ENCODE assay signal across 8 cellular contexts in genomic region chr1:185044387-185044786, GRCh38. TPM values are rescaled to one million over a fixed set of nuclear protein-coding genes. Genes with fewer than 3 reads are reported as not detected.
A peak's percentile ranks its signal among the peaks of the same experiment; 100 is the strongest.
DNase-seq lines count a peak whose midpoint lies in the region; ATAC-seq and TF ChIP-seq lines count a peak whose summit lies in the region.

No MANE protein-coding gene starts in this region.

- TF ChIP-seq EP300 in stomach (IDR thresholded peaks at IDR 0.05): no peak

- CTCF ChIA-PET in GM10248 (lab: Yijun Ruan, JAX): interaction anchor here (1.0 to 4.0 kb wide), 9 partner anchors 9 to 236 kb away, joined by 3 to 17 read pairs (median 4); no protein-coding TSS in a partner anchor

- H3K36me3 ChIP-seq in stomach: no peaks in the 10 kb centered on the region

- 63 to 76% (median 70%) methylated on average over 8 of the region's 8 CpGs for WGBS in stomach, 5 donors

- peaks cover 18% of the 10 kb centered on the region for H3K27me3 Mint-ChIP-seq in activated CD4-positive, alpha-beta T cell treated with anti-CD3 and anti-CD28 coated beads, Interleukin-2, amount 10 ng/mL, durations not matched to agents 24 days and 14 days
- peaks cover 17% of the 10 kb centered on the region for H3K27me3 Mint-ChIP-seq in activated T-helper 1 cell treated with anti-CD3 and anti-CD28 coated beads, Interleukin-12 subunit alpha, Interleukin-12 subunit beta, Interleukin-2, Interleukin-4 antibody, amounts not matched to agents 30 ng/mL and 10 ng/mL and 1 ng/mL, durations not matched to agents 14 hours and 24 hours and 36 hours (ENCODE audit: insufficient read depth)
- H3K27me3 Mint-ChIP-seq in immature natural killer cell (ENCODE audit: low read depth in 3 of 3): peaks cover 0 to 11% (median 5%) of the 10 kb centered on the region in 3 donors

- intact Hi-C loops in activated CD4-positive, alpha-beta T cell treated with anti-CD3 and anti-CD28 coated beads, Interleukin-2, amount 10 ng/mL, durations not matched to agents 24 days and 14 days (cut with micrococcal nuclease): loop anchor here (2.0 to 10.0 kb wide), 4 partner anchors 178 to 1410 kb away; partner anchors contain the start of genes ARPC5 and EDEM3
- intact Hi-C loops in activated T-helper 1 cell treated with anti-CD3 and anti-CD28 coated beads, Interleukin-12 subunit alpha, Interleukin-12 subunit beta, Interleukin-2, Interleukin-4 antibody, amounts not matched to agents 30 ng/mL and 10 ng/mL and 1 ng/mL, durations not matched to agents 14 hours and 24 hours and 36 hours (cut with micrococcal nuclease): loop anchor here (2.0 to 10.0 kb wide), 4 partner anchors 72 to 1410 kb away; partner anchors contain the start of gene ARPC5
- intact Hi-C loops in stomach (cut with DNase I; ENCODE audit: low total_unique reads): no loop called here

- POLR2A ChIA-PET in GM10248 (lab: Yijun Ruan, JAX): no interaction called here

- no peaks in the 10 kb centered on the region for H3K36me3 Mint-ChIP-seq in activated CD4-positive, alpha-beta T cell treated with anti-CD3 and anti-CD28 coated beads, Interleukin-2, amount 10 ng/mL, durations not matched to agents 24 days and 14 days (ENCODE audit: low read depth)
- H3K36me3 Mint-ChIP-seq in activated T-helper 1 cell treated with anti-CD3 and anti-CD28 coated beads, Interleukin-12 subunit alpha, Interleukin-12 subunit beta, Interleukin-2, Interleukin-4 antibody, amounts not matched to agents 30 ng/mL and 10 ng/mL and 1 ng/mL, durations not matched to agents 14 hours and 24 hours and 36 hours (ENCODE audit: low read depth): peaks cover 1% of the 10 kb centered on the region
- no peaks in the 10 kb centered on the region for H3K36me3 Mint-ChIP-seq in immature natural killer cell

- H3K27ac Mint-ChIP-seq in activated CD4-positive, alpha-beta T cell treated with anti-CD3 and anti-CD28 coated beads, Interleukin-2, amount 10 ng/mL, durations not matched to agents 24 days and 14 days: peak overlapping the region; percentile 91
- H3K27ac Mint-ChIP-seq in activated T-helper 1 cell treated with anti-CD3 and anti-CD28 coated beads, Interleukin-12 subunit alpha, Interleukin-12 subunit beta, Interleukin-2, Interleukin-4 antibody, amounts not matched to agents 30 ng/mL and 10 ng/mL and 1 ng/mL, durations not matched to agents 14 hours and 24 hours and 36 hours: no peak overlapping the region
- H3K27ac Mint-ChIP-seq in immature natural killer cell: peak overlapping the region; percentile 73 to 95 (median 94)

- no peaks in the 10 kb centered on the region for H3K27me3 ChIP-seq in stomach

- H3K9me3 ChIP-seq in stomach: no peaks in the 10 kb centered on the region

- peak overlapping the region in 1 of 4 donors; percentile 85 for H3K4me3 ChIP-seq in stomach

- H3K4me1 Mint-ChIP-seq in activated CD4-positive, alpha-beta T cell treated with anti-CD3 and anti-CD28 coated beads, Interleukin-2, amount 10 ng/mL, durations not matched to agents 24 days and 14 days: peaks cover 26% of the 10 kb centered on the region
- peaks cover 29% of the 10 kb centered on the region for H3K4me1 Mint-ChIP-seq in activated T-helper 1 cell treated with anti-CD3 and anti-CD28 coated beads, Interleukin-12 subunit alpha, Interleukin-12 subunit beta, Interleukin-2, Interleukin-4 antibody, amounts not matched to agents 30 ng/mL and 10 ng/mL and 1 ng/mL, durations not matched to agents 14 hours and 24 hours and 36 hours (ENCODE audit: low read depth)
- peaks cover 31 to 45% of the 10 kb centered on the region in 2 donors for H3K4me1 Mint-ChIP-seq in immature natural killer cell

- no peak for TF ChIP-seq POLR2A in stomach (IDR thresholded peaks at IDR 0.05)

- peaks cover 8 to 29% (median 24%) of the 10 kb centered on the region in 4 donors for H3K4me1 ChIP-seq in stomach

- no peak for DNase-seq in activated CD4-positive, alpha-beta T cell treated with anti-CD3 and anti-CD28 coated beads, Interleukin-2, amount 10 ng/mL, durations not matched to agents 24 days and 14 days
- no peak for DNase-seq in activated CD4-positive, alpha-beta T cell treated with anti-CD3 and anti-CD28 coated beads, Interleukin-2, amount 50 U/mL, for 1 hour
- no peak for DNase-seq in activated T-helper 1 cell treated with anti-CD3 and anti-CD28 coated beads, Interleukin-12 subunit alpha, Interleukin-12 subunit beta, Interleukin-2, Interleukin-4 antibody, amounts not matched to agents 30 ng/mL and 10 ng/mL and 1 ng/mL, durations not matched to agents 14 hours and 24 hours and 36 hours (ENCODE audit: low spot score)
- no peak for DNase-seq in immature natural killer cell
- no peak for DNase-seq in stomach
- DNase-seq in SW 1271 (lab: John Stamatoyannopoulos, UW): no peak
- DNase-seq in GM10248 (ENCODE audit: extremely low spot score): no peak

- TF ChIP-seq CTCF in stomach (IDR thresholded peaks at IDR 0.05) (no peak), GM10248 (IDR thresholded peaks at IDR 0.05; ENCODE audit: control extremely low read depth, extremely low read depth, low read depth, missing control alignments) (no peak)

- peak overlapping the region in 4 of 5 donors; percentile 42 to 93 (median 90) for H3K27ac ChIP-seq in stomach

- ATAC-seq in GM21529 (IDR thresholded peaks at IDR 0.05; ENCODE audit: unreplicated experiment): no peak

- peak overlapping the region; percentile 93 for H3K4me3 Mint-ChIP-seq in activated CD4-positive, alpha-beta T cell treated with anti-CD3 and anti-CD28 coated beads, Interleukin-2, amount 10 ng/mL, durations not matched to agents 24 days and 14 days
- peak overlapping the region; percentile 89 for H3K4me3 Mint-ChIP-seq in activated T-helper 1 cell treated with anti-CD3 and anti-CD28 coated beads, Interleukin-12 subunit alpha, Interleukin-12 subunit beta, Interleukin-2, Interleukin-4 antibody, amounts not matched to agents 30 ng/mL and 10 ng/mL and 1 ng/mL, durations not matched to agents 14 hours and 24 hours and 36 hours
- H3K4me3 Mint-ChIP-seq in immature natural killer cell: peak overlapping the region; percentile 87 to 97 (median 94)

- no peaks in the 10 kb centered on the region for H3K9me3 Mint-ChIP-seq in activated CD4-positive, alpha-beta T cell treated with anti-CD3 and anti-CD28 coated beads, Interleukin-2, amount 10 ng/mL, durations not matched to agents 24 days and 14 days
- no peaks in the 10 kb centered on the region for H3K9me3 Mint-ChIP-seq in activated T-helper 1 cell treated with anti-CD3 and anti-CD28 coated beads, Interleukin-12 subunit alpha, Interleukin-12 subunit beta, Interleukin-2, Interleukin-4 antibody, amounts not matched to agents 30 ng/mL and 10 ng/mL and 1 ng/mL, durations not matched to agents 14 hours and 24 hours and 36 hours
- H3K9me3 Mint-ChIP-seq in immature natural killer cell: no peaks in the 10 kb centered on the region

RNA-seq across cellular contexts. Expression of gene RNF2, which starts 1.0 kb away (rescaled TPM):
- total RNA-seq in activated CD4-positive, alpha-beta T cell treated with anti-CD3 and anti-CD28 coated beads, Interleukin-2, amount 10 ng/mL, durations not matched to agents 24 days and 14 days: 17.8 and 21.1 TPM in 2 replicates
- 24.1 and 24.4 TPM in 2 replicates for total RNA-seq in activated T-helper 1 cell treated with anti-CD3 and anti-CD28 coated beads, Interleukin-12 subunit alpha, Interleukin-12 subunit beta, Interleukin-2, Interleukin-4 antibody, amounts not matched to agents 30 ng/mL and 10 ng/mL and 1 ng/mL, durations not matched to agents 14 hours and 24 hours and 36 hours
- polyA plus RNA-seq in immature natural killer cell (10 to 100 TPM; 19.1 to 27.6 (median 25.1) TPM), stomach (1 to 10 TPM; 4.2 to 8.4 (median 5.8) TPM)
- total RNA-seq in stomach: 10 to 100 TPM in 2 of 5 donors, 1 to 10 TPM in 2, under 1 TPM in 1; 0.29 to 76.1 (median 7.0) TPM
